Comparison of ENCODE assay signal across 1 cellular context in genomic region chr14:60648169-60648933, GRCh38.
TF ChIP-seq lines count a peak whose summit lies in the region.

No MANE protein-coding gene starts in this region.

TF ChIP-seq in GM23338, 12 proteins besides CTCF, POLR2A, EP300 and RAD21 (continued from another document):
- TF ChIP-seq ZNF462 (CRISPR knock-in tag; IDR thresholded peaks at IDR 0.05) (no peak), EZH2phosphoT487 (IDR thresholded peaks at IDR 0.05; ENCODE audit: unreplicated experiment) (peak; percentile 93), ZNF114 (CRISPR knock-in tag; IDR thresholded peaks at IDR 0.05) (no peak)
